In the genomic region with DNA sequence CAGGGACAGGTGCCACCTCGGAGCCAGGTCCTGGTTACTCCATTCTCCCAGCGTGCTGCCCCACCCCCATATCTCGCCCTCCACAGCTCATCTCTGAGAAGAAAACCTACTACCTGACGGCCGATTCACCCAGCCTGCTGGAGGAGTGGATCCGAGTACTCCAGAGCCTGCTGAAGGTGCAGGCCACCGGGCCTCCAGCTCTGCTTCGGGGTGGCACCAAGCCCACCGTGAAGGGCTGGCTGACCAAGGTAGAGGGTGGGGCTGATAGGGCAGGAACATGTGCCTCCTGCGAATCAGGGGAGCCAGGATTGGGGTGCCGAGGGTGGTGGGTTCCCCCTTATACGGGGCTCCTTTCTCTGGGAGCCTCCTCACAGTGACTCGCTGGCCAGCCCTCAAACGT, we compare ENCODE assay signal across 22 cellular contexts. TPM values are rescaled to one million over a fixed set of nuclear protein-coding genes. Genes with fewer than 3 reads are reported as not detected.
"Had no signal": no experiment of that assay in that cellular context is flagged by ENCODE, and none has a peak within 500 bp of the region (broad histone marks: within the 10 kb centered on the region; RNA-seq: fewer than 3 reads in every experiment).

No MANE protein-coding gene starts in this region.

- H3K4me3 ChIP-seq: colonic mucosa, gastrocnemius medialis, prostate gland, suprapubic skin, transverse colon had no signal

- H3K36me3 ChIP-seq: colonic mucosa, gastrocnemius medialis, neutrophil, prostate gland, transverse colon had no signal

- DNase-seq: central memory CD4-positive, alpha-beta T cell; colonic mucosa; effector CD8-positive, alpha-beta T cell; endodermal cell; foreskin fibroblast; gastrocnemius medialis; left ventricle myocardium superior; mesenchymal stem cell; midbrain; naive thymus-derived CD4-positive, alpha-beta T cell; right cardiac atrium; stimulated activated CD4-positive, alpha-beta T cell treated with anti-CD3 and anti-CD28 coated beads, Interleukin-4, amount 100 ng/mL, for 4 hours; stimulated activated naive B cell treated with anti-CD40 and anti-IgM and Interleukin-4, amounts not matched to agents 10 μg/mL and 1 μg/mL and 100 μg/mL, for 72 hours; stimulated activated naive CD8-positive, alpha-beta T cell treated with anti-CD3 and anti-CD28 coated beads, Interleukin-15, amount 100 ng/mL, for 72 hours; transverse colon had no signal

- ATAC-seq: esophagus mucosa; gastrocnemius medialis; left ventricle myocardium superior; naive thymus-derived CD4-positive, alpha-beta T cell; right cardiac atrium; stimulated activated naive B cell treated with anti-CD40 and anti-IgM and Interleukin-4, amounts not matched to agents 10 μg/mL and 1 μg/mL and 100 μg/mL, for 72 hours; stimulated activated naive CD8-positive, alpha-beta T cell treated with anti-CD3 and anti-CD28 coated beads, Interleukin-15, amount 100 ng/mL, for 72 hours had no signal

- H3K9me3 ChIP-seq: colonic mucosa, gastrocnemius medialis, neutrophil, prostate gland, suprapubic skin, transverse colon had no signal

- H3K4me1 ChIP-seq: colonic mucosa, gastrocnemius medialis, parathyroid adenoma, prostate gland, suprapubic skin, transverse colon had no signal

- FAIRE-seq: keratinocyte had no signal

- H3K27me3 ChIP-seq: colonic mucosa, gastrocnemius medialis, suprapubic skin, transverse colon had no signal

- H3K27ac ChIP-seq: colonic mucosa, epithelial cell of prostate, gastrocnemius medialis, neutrophil, parathyroid adenoma, prostate gland, suprapubic skin, transverse colon had no signal

RNA-seq across cellular contexts. Expression of gene PLEKHH1, which starts 41.1 kb away (rescaled TPM):
- polyA plus RNA-seq: naive thymus-derived CD4-positive, alpha-beta T cell had no signal
